8 cellular contexts compared by ENCODE assay signal in genomic region chr2:222690564-222691200, GRCh38. TPM values are rescaled to one million over a fixed set of nuclear protein-coding genes. Genes with fewer than 3 reads are reported as not detected.
DNase-seq lines count a peak whose midpoint lies in the region; ATAC-seq, FAIRE-seq and TF ChIP-seq lines count a peak whose summit lies in the region.

No MANE protein-coding gene starts in this region.

- FAIRE-seq in TTC549 (lab: Jason Lieb, UNC) (peak; percentile 68), K562 (lab: Jason Lieb, UNC) (peak; percentile 94)

- H3K27ac ChIP-seq in K562 (ENCODE audit: extremely low read depth, low read depth, low read length), result no peak overlapping the region

- ATAC-seq in GM18511 (IDR thresholded peaks at IDR 0.05; ENCODE audit: unreplicated experiment) (peak; percentile 99), HG02970 (IDR thresholded peaks at IDR 0.05; ENCODE audit: low FRiP score, unreplicated experiment) (peak; percentile 84), K562 (peak; percentile 98)

- TF ChIP-seq CTCF in K562 (IDR thresholded peaks at IDR 0.05 in 2 of 3, conservative IDR thresholded peaks at IDR 0.05 in 1 of 3; ENCODE audit: insufficient read depth in 2 of 3, low read depth in 1 of 3, low read length in 3 of 3), result peak; percentile 99 to 100 (median 100)

- H3K9me3 ChIP-seq in K562 (replicated peaks; ENCODE audit: control insufficient read depth, insufficient read depth, low read depth, low read length), result no peaks in the 10 kb centered on the region

- H3K27me3 ChIP-seq in K562 (ENCODE audit: control insufficient read depth in 2 of 2, insufficient read depth in 2 of 2, low read length in 2 of 2), result no peaks in the 10 kb centered on the region

- H3K9ac ChIP-seq in K562 (ENCODE audit: insufficient read depth in 1 of 2, low read depth in 2 of 2, low read length in 2 of 2), result no peak overlapping the region

- no peaks in the 10 kb centered on the region for H3K79me2 ChIP-seq in K562 (ENCODE audit: control insufficient read depth, insufficient read depth, low read length)

- no peak overlapping the region for H3K4me3 ChIP-seq in K562

- no peak for TF ChIP-seq EP300 in K562 (IDR thresholded peaks at IDR 0.05; ENCODE audit: low read length)

- no peaks in the 10 kb centered on the region for H4K20me1 ChIP-seq in K562 (replicated peaks; ENCODE audit: control insufficient read depth, insufficient read depth, low read length)

- WGBS in K562 (ENCODE audit: insufficient coverage, low coverage, missing lambda C conversion rate), result 19% methylated on average over 8 of the region's 10 CpGs

- no peak overlapping the region for H3K4me2 ChIP-seq in K562 (ENCODE audit: insufficient read depth, low read length)

- intact Hi-C loops in K562 (cut with micrococcal nuclease), result loop anchor here (2.0 to 5.0 kb wide), 3 partner anchors 248 to 412 kb away; no protein-coding TSS in a partner anchor

- peak overlapping the region; percentile 79 for H2AFZ ChIP-seq in K562 (ENCODE audit: low read depth, low read length)

- no TSS peak for BruUV-seq in K562 (replicated peaks; lab: Mats Ljungman, UMichigan)

- in situ Hi-C loops in K562 (cut with MboI), result loop anchor here (10.0 kb wide), 1 partner anchor 234 kb away; no protein-coding TSS in a partner anchor

- TF ChIP-seq POLR2A in K562 (conservative IDR thresholded peaks at IDR 0.05), result no peak

- H3K4me1 ChIP-seq in K562 (replicated peaks in 1 of 2; ENCODE audit: control insufficient read depth in 2 of 2, insufficient read depth in 2 of 2, low read length in 2 of 2), result peaks cover 0 to 4% of the 10 kb centered on the region in 2 experiments; a peak in 1 of 5 replicates

- peak; percentile 72 to 90 for TF ChIP-seq RAD21 in K562 (CRISPR knock-in tag; conservative IDR thresholded peaks at IDR 0.05 in 1 of 2, IDR thresholded peaks at IDR 0.05 in 1 of 2)

- H3K9me1 ChIP-seq in K562 (ENCODE audit: control insufficient read depth, insufficient read depth, low read length), result no peaks in the 10 kb centered on the region

- CTCF ChIA-PET in K562 (lab: Yijun Ruan, JAX; ENCODE audit: low intra/inter-chr PET ratio), result interaction anchor here (1.5 to 1.7 kb wide), 2 partner anchors 213 to 248 kb away, joined by 8 to 17 read pairs; no protein-coding TSS in a partner anchor

- H3K36me3 ChIP-seq in K562 (ENCODE audit: control insufficient read depth, insufficient read depth, low read length), result no peaks in the 10 kb centered on the region

- peak; percentile 90 for DNase-seq in AG08395 (ENCODE audit: low spot score)
- DNase-seq in NCI-H1930 (lab: John Stamatoyannopoulos, UW), result peak; percentile 21 to 65
- DNase-seq in K562 (ENCODE audit: extremely low read depth in 1 of 4, low spot score in 3 of 4), result peak; percentile 81 to 86 (median 82)
- peak; percentile 75 for DNase-seq in iris pigment epithelial cell (ENCODE audit: low read depth)
- DNase-seq in stimulated activated CD4-positive, alpha-beta T cell treated with anti-CD3 and anti-CD28 coated beads, Interleukin-1b, Interleukin-23, amount 100 ng/mL, for 4 hours (ENCODE audit: low read depth in 2 of 2), result peak; percentile 57 to 60

- POLR2A ChIA-PET in K562 (lab: Yijun Ruan, JAX), result interaction anchor here (0.6 kb wide), 1 partner anchor 13 kb away, joined by 3 read pairs; no protein-coding TSS in a partner anchor

TF ChIP-seq in K562, 482 proteins besides CTCF, POLR2A, EP300 and RAD21 (continues in another document):
- peak; percentile 97 for TF ChIP-seq ZNF740 (CRISPR knock-in tag; IDR thresholded peaks at IDR 0.05)
- peak in 1 of 2 experiments; percentile 85; a peak in 2 of 4 replicates for TF ChIP-seq ZNF740 (tag; IDR thresholded peaks at IDR 0.05)
- no peak for TF ChIP-seq NEUROD1 (IDR thresholded peaks at IDR 0.05; ENCODE audit: borderline replicate concordance, low read depth, low read length, partially characterized antibody)
- peak; percentile 55; the same call in 1 of the 2 replicates for TF ChIP-seq XRCC5 (IDR thresholded peaks at IDR 0.05; ENCODE audit: low read depth, low read length)
- TF ChIP-seq KLF16 (IDR thresholded peaks at IDR 0.05), result peak; percentile 67
- TF ChIP-seq GABPA (tag; conservative IDR thresholded peaks at IDR 0.05; ENCODE audit: low read depth), result 0 out of 2 replicates have a peak, but pooled peaks have one; percentile 26
- TF ChIP-seq CC2D1A (IDR thresholded peaks at IDR 0.05), result 0 out of 2 replicates have a peak, but pooled peaks have one; percentile 48
- TF ChIP-seq, protein P1, sequence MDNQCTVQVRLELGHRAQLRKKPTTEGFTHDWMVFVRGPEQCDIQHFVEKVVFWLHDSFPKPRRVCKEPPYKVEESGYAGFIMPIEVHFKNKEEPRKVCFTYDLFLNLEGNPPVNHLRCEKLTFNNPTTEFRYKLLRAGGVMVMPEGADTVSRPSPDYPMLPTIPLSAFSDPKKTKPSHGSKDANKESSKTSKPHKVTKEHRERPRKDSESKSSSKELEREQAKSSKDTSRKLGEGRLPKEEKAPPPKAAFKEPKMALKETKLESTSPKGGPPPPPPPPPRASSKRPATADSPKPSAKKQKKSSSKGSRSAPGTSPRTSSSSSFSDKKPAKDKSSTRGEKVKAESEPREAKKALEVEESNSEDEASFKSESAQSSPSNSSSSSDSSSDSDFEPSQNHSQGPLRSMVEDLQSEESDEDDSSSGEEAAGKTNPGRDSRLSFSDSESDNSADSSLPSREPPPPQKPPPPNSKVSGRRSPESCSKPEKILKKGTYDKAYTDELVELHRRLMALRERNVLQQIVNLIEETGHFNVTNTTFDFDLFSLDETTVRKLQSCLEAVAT (IDR thresholded peaks at IDR 0.05), result no peak
- TF ChIP-seq TCFL5 (CRISPR knock-in tag; conservative IDR thresholded peaks at IDR 0.05), result no peak
- TF ChIP-seq CBX3 (IDR thresholded peaks at IDR 0.05; ENCODE audit: borderline replicate concordance in 1 of 2, low read length in 2 of 2), result 0 out of 3 replicates have a peak, but pooled peaks of 1 of the 2 experiments have one; percentile 22
- TF ChIP-seq CBX8 (IDR thresholded peaks at IDR 0.05; ENCODE audit: borderline replicate concordance, extremely low read depth, low read depth, low read length, poor library complexity, severe bottlenecking), result no peak
- no peak for TF ChIP-seq PML (IDR thresholded peaks at IDR 0.05; ENCODE audit: low read length)
- TF ChIP-seq EWSR1 (IDR thresholded peaks at IDR 0.05; ENCODE audit: borderline replicate concordance, low read depth, partially characterized antibody), result no peak

RNA-seq across cellular contexts. Expression of gene MOGAT1, which starts 19.2 kb away (rescaled TPM):
- total RNA-seq in K562 (2011; cell fraction: chromatin; rRNA removed; ENCODE audit: low replicate concordance), result not detected in 2 replicates
- not detected in 2 replicates for total RNA-seq in K562 (2011; cell fraction: nucleolus; rRNA removed)
- total RNA-seq in K562 (2011; cell fraction: nucleoplasm; rRNA removed), result not detected in 2 replicates
- total RNA-seq in K562 (2014; rRNA removed) (not detected in 2 replicates), K562 (2014; rRNA removed; fragmentation: Illumina TruSeq; extraction: Trizol) (not detected in 2 replicates), K562 (2015; rRNA removed; fragmentation: Illumina TruSeq; extraction: Trizol) (not detected in 2 replicates), K562 (2021) (not detected in 2 replicates)
- polyA plus RNA-seq in K562 (2011; rRNA removed) (not detected in 2 replicates), K562 (2014; fragmentation: Illumina TruSeq; extraction: Trizol) (not detected in 2 replicates), K562 (2014; fragmentation: Nextera tagmentation; extraction: Ambion mirVana) (not detected), K562 (2014; rRNA removed) (not detected in 2 replicates)
- not detected in 2 replicates for polyA plus RNA-seq in K562 (2011; cell fraction: cytosol; rRNA removed)
- not detected in 2 replicates for polyA plus RNA-seq in K562 (2011; cell fraction: nucleus; rRNA removed)
- polyA plus RNA-seq in K562 (2012), result not detected in 2 replicates
- not detected in 2 replicates for polyA minus RNA-seq in K562 (2011; rRNA and poly(A)+ RNA removed)
- polyA minus RNA-seq in K562 (2011; cell fraction: cytosol; rRNA and poly(A)+ RNA removed), result not detected in 2 replicates
- not detected in 2 replicates for polyA minus RNA-seq in K562 (2011; cell fraction: nucleus; rRNA and poly(A)+ RNA removed)

RNA-seq across cellular contexts. Expression of gene FARSB, which starts 34.8 kb away (rescaled TPM):
- total RNA-seq in K562 (2011; cell fraction: chromatin; rRNA removed; ENCODE audit: low replicate concordance), result 16.9 and 39.3 TPM in 2 replicates
- total RNA-seq in K562 (2011; cell fraction: nucleolus; rRNA removed), result 8.2 and 12.2 TPM in 2 replicates
- 16.1 and 23.5 TPM in 2 replicates for total RNA-seq in K562 (2011; cell fraction: nucleoplasm; rRNA removed)
- 26.6 and 28.3 TPM in 2 replicates for total RNA-seq in K562 (2014; rRNA removed)
- 55.7 and 60.7 TPM in 2 replicates for total RNA-seq in K562 (2014; rRNA removed; fragmentation: Illumina TruSeq; extraction: Trizol)
- 50.9 and 54.2 TPM in 2 replicates for total RNA-seq in K562 (2015; rRNA removed; fragmentation: Illumina TruSeq; extraction: Trizol)
- total RNA-seq in K562 (2021), result 50.5 and 52.0 TPM in 2 replicates
- polyA plus RNA-seq in K562 (2011; rRNA removed), result 61.6 and 90.1 TPM in 2 replicates
- polyA plus RNA-seq in K562 (2011; cell fraction: cytosol; rRNA removed), result 30.8 and 38.2 TPM in 2 replicates
- polyA plus RNA-seq in K562 (2011; cell fraction: nucleus; rRNA removed), result 20.0 and 26.4 TPM in 2 replicates
- polyA plus RNA-seq in K562 (2012), result 33.7 and 59.6 TPM in 2 replicates
- 86.3 and 101 TPM in 2 replicates for polyA plus RNA-seq in K562 (2014; fragmentation: Illumina TruSeq; extraction: Trizol)
- polyA plus RNA-seq in K562 (2014; fragmentation: Nextera tagmentation; extraction: Ambion mirVana), result 100 to 1,000 TPM; 152 to 171 TPM
- polyA plus RNA-seq in K562 (2014; rRNA removed), result 54.0 and 64.9 TPM in 2 replicates
- 70.2 and 74.0 TPM in 2 replicates for polyA minus RNA-seq in K562 (2011; rRNA and poly(A)+ RNA removed)
- polyA minus RNA-seq in K562 (2011; cell fraction: cytosol; rRNA and poly(A)+ RNA removed), result 19.7 and 32.9 TPM in 2 replicates
- 13.3 and 19.4 TPM in 2 replicates for polyA minus RNA-seq in K562 (2011; cell fraction: nucleus; rRNA and poly(A)+ RNA removed)
